10 cellular contexts compared by ENCODE assay signal in the genomic region with DNA sequence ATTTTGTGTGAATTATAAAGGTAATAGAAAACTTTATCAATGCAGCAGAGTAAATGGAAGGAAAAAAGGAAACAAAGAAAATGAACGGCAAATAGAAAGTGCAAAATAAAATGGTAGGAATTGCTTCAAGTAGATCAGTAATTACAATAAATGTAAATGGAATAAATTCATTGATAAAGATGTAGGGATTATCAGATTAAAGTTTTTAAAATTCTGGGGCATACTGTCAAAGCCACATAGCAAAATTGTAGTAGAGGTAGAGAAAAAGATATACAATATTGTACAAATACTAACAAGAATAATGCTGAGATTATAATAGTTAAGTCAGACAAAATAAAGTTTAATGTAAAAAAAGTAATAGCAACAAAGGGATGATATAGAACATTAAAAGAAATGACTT.
"Had no signal": no experiment of that assay in that cellular context is flagged by ENCODE, and none has a peak within 500 bp of the region (broad histone marks: within the 10 kb centered on the region; RNA-seq: fewer than 3 reads in every experiment).

No MANE protein-coding gene starts in this region.

- H3K9ac ChIP-seq: KMS-11 had no signal

- H3K4me3 ChIP-seq: GM23338 had no signal

- H3K27ac ChIP-seq: HL-60, KMS-11 had no signal

- ATAC-seq: GM23338, HepG2 had no signal

- H2AFZ ChIP-seq: GM23338 had no signal

- H3K4me3 Mint-ChIP-seq: GM23338, H9, HFFc6, IgD-negative memory B cell had no signal

- H3K27ac Mint-ChIP-seq: GM23338, H9, HFFc6, IgD-negative memory B cell had no signal

- FAIRE-seq: H1, H54, HepG2 had no signal

- H3K4me1 Mint-ChIP-seq: IgD-negative memory B cell had no signal

- H3K4me2 ChIP-seq: GM23338, KMS-11 had no signal

- DNase-seq: H9, HCEC 1CT, HFFc6 had no signal
